ENCODE assay signal across 22 cellular contexts in the genomic region with DNA sequence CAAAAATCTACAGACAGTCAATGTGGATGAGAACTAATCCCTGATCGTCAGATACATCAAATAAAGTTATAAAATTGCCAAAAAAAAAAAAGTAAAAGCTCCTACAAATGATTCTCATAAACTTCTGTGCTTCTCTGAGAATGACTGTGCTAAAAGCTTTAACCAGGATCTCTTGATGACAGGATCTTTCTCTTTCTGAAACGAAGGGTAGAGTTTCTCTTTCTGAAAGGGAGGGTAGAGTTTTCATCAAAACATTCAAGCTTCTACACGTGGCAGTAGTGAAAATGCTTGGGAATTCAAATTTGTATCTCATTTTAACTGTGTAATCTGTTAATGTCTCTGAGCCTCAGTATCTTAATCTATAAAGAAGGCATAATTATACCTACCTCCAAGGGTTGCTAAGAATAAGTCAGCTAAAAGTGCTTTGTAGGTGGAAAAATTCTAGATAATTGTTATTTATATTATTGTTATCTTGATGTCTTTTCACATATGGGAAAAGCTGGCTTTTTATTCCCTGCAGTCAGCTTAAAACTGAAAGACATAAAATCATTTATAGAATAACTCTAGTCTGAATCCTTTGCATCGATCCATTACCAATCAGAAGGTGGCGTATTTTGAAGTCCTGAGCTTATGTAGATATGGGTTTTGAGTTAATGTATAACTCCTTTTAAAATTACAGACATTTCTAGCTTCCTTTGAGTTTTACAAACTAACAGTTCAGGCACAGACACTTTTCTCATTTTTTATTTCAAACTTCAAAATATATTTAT.
"Had no signal": no experiment of that assay in that cellular context is flagged by ENCODE, and none has a peak within 500 bp of the region (broad histone marks: within the 10 kb centered on the region; RNA-seq: fewer than 3 reads in every experiment).

No MANE protein-coding gene starts in this region.

- ATAC-seq: foreskin keratinocyte; stimulated activated naive CD8-positive, alpha-beta T cell treated with anti-CD3 and anti-CD28 coated beads, Interleukin-15, Interleukin-2, amounts not matched to agents 100 U/mL and 50 U/mL, for 24 hours had no signal

- H3K4me3 ChIP-seq: tibial nerve had no signal

- H3K27me3 ChIP-seq: brain microvascular endothelial cell, tibial nerve had no signal

- H3K9me3 ChIP-seq: tibial nerve had no signal

- H3K27ac ChIP-seq: brain microvascular endothelial cell, epithelial cell of prostate, foreskin keratinocyte, tibial nerve, VCaP had no signal

- H3K4me1 ChIP-seq: foreskin keratinocyte had no signal

- H3K36me3 ChIP-seq: brain microvascular endothelial cell, tibial nerve had no signal

- FAIRE-seq: keratinocyte had no signal

- DNase-seq: activated CD4-positive, alpha-beta T cell treated with anti-CD3 and anti-CD28 coated beads, Interleukin-2, amount 50 U/mL, for 1 hour; activated CD4-positive, CD25-positive, alpha-beta regulatory T cell treated with anti-CD3 and anti-CD28 coated beads, Interleukin-2, amount 50 U/mL, for 72 hours; activated CD8-positive, alpha-beta memory T cell treated with anti-CD3 and anti-CD28 coated beads for 24 hours; activated CD8-positive, alpha-beta memory T cell treated with anti-CD3 and anti-CD28 coated beads, Interleukin-2, amount 50 U/mL, for 48 hours; activated effector memory CD4-positive, alpha-beta T cell treated with Interleukin-2 at 50 U/mL for 16 hours; activated naive CD4-positive, alpha-beta T cell treated with anti-CD3 and anti-CD28 coated beads, Interleukin-2, amount 10 ng/mL, durations not matched to agents 7 days and 5 days; activated T-cell treated with anti-CD3 and anti-CD28 coated beads, Interleukin-2, amount 50 U/mL, for 48 hours; aorta; brain microvascular endothelial cell; central memory CD4-positive, alpha-beta T cell; endodermal cell; foreskin keratinocyte; glutamatergic neuron; nephron progenitor cell; occipital lobe; stimulated activated CD4-positive, alpha-beta T cell treated with anti-CD3 and anti-CD28 coated beads, Interleukin-2, amount 100 ng/mL, for 24 hours; stimulated activated naive CD8-positive, alpha-beta T cell treated with anti-CD3 and anti-CD28 coated beads, Interleukin-15, Interleukin-2, amounts not matched to agents 100 U/mL and 50 U/mL, for 24 hours; substantia nigra had no signal
